In the genomic region with DNA sequence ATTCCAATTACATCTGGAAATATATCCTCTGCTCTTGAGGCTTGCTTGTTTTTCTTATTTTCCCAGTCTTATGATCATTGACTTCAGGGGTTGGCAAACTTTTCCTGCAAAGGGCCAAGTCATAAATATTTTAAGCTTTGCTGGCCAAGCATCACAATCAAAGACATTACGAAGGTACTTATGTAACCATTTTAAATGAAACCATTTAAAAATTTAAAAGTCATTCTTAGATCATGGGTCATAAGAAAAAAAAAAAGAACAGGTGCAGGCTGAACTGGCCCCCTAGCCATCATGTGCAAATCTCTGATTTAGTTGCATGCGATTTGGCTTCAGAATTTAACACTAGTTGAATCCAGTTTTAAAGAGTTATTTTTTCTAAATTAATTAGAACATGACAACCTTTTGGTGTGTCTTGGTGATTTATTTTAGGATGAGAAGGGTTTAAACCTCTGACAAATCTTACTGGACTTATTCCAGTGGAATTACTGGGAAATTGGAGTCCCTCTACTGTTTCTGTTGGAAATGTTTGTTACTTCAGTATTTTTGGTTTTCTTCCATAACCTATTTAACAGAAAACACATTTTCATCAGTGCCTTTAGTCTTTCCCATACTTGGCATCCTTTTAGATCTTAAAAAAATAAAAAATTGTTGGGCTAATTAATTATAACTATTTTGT, we compare ENCODE assay signal across 23 cellular contexts.
DNase-seq lines count a peak whose midpoint lies in the region; ATAC-seq and TF ChIP-seq lines count a peak whose summit lies in the region.
"Had no signal": no experiment of that assay in that cellular context is flagged by ENCODE, and none has a peak within 500 bp of the region (broad histone marks: within the 10 kb centered on the region; RNA-seq: fewer than 3 reads in every experiment).

No MANE protein-coding gene starts in this region.

- H3K27ac ChIP-seq in esophagus muscularis mucosa (replicated peaks in 1 of 4) (peak overlapping the region; percentile 39 to 56 (median 48)), right atrium auricular region (peak overlapping the region; percentile 48 to 56), skeletal muscle tissue (ENCODE audit: low read depth, low read length) (peak overlapping the region; percentile 10)
- H3K27ac ChIP-seq: foreskin keratinocyte, SJCRH30 had no signal

- no peak for TF ChIP-seq EP300 in esophagus muscularis mucosa (IDR thresholded peaks at IDR 0.05)

- H3K36me3 ChIP-seq in MG63 (no peaks in the 10 kb centered on the region), esophagus muscularis mucosa (no peaks in the 10 kb centered on the region), right atrium auricular region (no peaks in the 10 kb centered on the region), skeletal muscle tissue (ENCODE audit: control insufficient read depth in 3 of 3, insufficient read depth in 3 of 3, low read length in 3 of 3) (no peaks in the 10 kb centered on the region)
- H3K36me3 ChIP-seq: BE2C, SJCRH30 had no signal

- H3K4me3 ChIP-seq in MG63 (no peak overlapping the region), esophagus muscularis mucosa (no peak overlapping the region), right atrium auricular region (no peak overlapping the region), skeletal muscle tissue (ENCODE audit: low read length in 3 of 3) (no peak overlapping the region)
- H3K4me3 ChIP-seq: SJCRH30 had no signal

- no peak for TF ChIP-seq POLR2A in esophagus muscularis mucosa (IDR thresholded peaks at IDR 0.05; ENCODE audit: low read depth)

- WGBS in esophagus muscularis mucosa: 31% methylated on average over 2 of the region's 2 CpGs

- intact Hi-C loops in esophagus muscularis mucosa (cut with DNase I): no loop called here

- H3K4me1 ChIP-seq in esophagus muscularis mucosa (peaks cover 8 to 21% (median 16%) of the 10 kb centered on the region in 4 donors), right atrium auricular region (peaks cover 0 to 4% of the 10 kb centered on the region in 2 donors), skeletal muscle tissue (ENCODE audit: control insufficient read depth in 3 of 3, insufficient read depth in 3 of 3, low read length in 3 of 3) (peaks cover 0 to 3% (median 0%) of the 10 kb centered on the region in 3 donors)
- H3K4me1 ChIP-seq: BE2C, foreskin keratinocyte had no signal

- no peak for ATAC-seq in GM19324 (IDR thresholded peaks at IDR 0.05; ENCODE audit: low FRiP score, unreplicated experiment)
- ATAC-seq: activated CD4-positive, CD25-positive, alpha-beta regulatory T cell treated with anti-CD3 and anti-CD28 coated beads, Interleukin-2, amount 50 U/mL, for 24 hours; foreskin keratinocyte; HCT116; T-cell had no signal

- TF ChIP-seq CTCF in esophagus muscularis mucosa (IDR thresholded peaks at IDR 0.05): no peak
- no peak for TF ChIP-seq CTCF in right atrium auricular region (IDR thresholded peaks at IDR 0.05)

- DNase-seq in MG63 (peak; percentile 7), esophagus muscularis mucosa (ENCODE audit: extremely low spot score) (no peak), right atrium auricular region (ENCODE audit: low spot score) (no peak), GOT3 (lab: John Stamatoyannopoulos, UW) (no peak), NCI-H526 treated with DMSO at 0.1 percent for 48 hours (lab: John Stamatoyannopoulos, UW) (no peak)
- DNase-seq in activated CD4-positive, alpha-beta T cell treated with anti-CD3 and anti-CD28 coated beads, Interleukin-2, amount 50 U/mL, for 4 hours: no peak
- DNase-seq: activated CD4-positive, alpha-beta memory T cell treated with anti-CD3 and anti-CD28 coated beads, Interleukin-2, amount 10 ng/mL, durations not matched to agents 7 days and 5 days; BE2C; cerebellar nuclear complex; DMS153; foreskin keratinocyte; GDM1; hypothalamus; nephron progenitor cell; NK-92 treated with Interleukin-12 subunit alpha and Interleukin-12 subunit beta, amount 100 ng/mL, for 24 hours; posterior cingulate gyrus; stimulated activated CD8-positive, alpha-beta memory T cell treated with anti-CD3 and anti-CD28 coated beads, Interleukin-4, amount 100 ng/mL, for 48 hours; T-cell had no signal

- H3K27me3 ChIP-seq in MG63 (peaks cover 3% of the 10 kb centered on the region; the same call in 1 of the 2 replicates), esophagus muscularis mucosa (no peaks in the 10 kb centered on the region), right atrium auricular region (no peaks in the 10 kb centered on the region), skeletal muscle tissue (ENCODE audit: control insufficient read depth in 3 of 3, insufficient read depth in 3 of 3, low read length in 3 of 3) (no peaks in the 10 kb centered on the region)
- H3K27me3 ChIP-seq: SJCRH30 had no signal

- H3K9ac ChIP-seq in skeletal muscle tissue (ENCODE audit: low read depth in 1 of 3, low read length in 3 of 3): no peak overlapping the region

- H3K9me3 ChIP-seq in MG63 (no peaks in the 10 kb centered on the region), esophagus muscularis mucosa (no peaks in the 10 kb centered on the region), right atrium auricular region (no peaks in the 10 kb centered on the region), skeletal muscle tissue (ENCODE audit: control insufficient read depth in 3 of 3, low read length in 3 of 3) (no peaks in the 10 kb centered on the region)
- H3K9me3 ChIP-seq: BE2C, SJCRH30 had no signal
